ENCODE assay signal across 11 cellular contexts in genomic region chrX:50988649-50989048, GRCh38.
DNase-seq lines count a peak whose midpoint lies in the region; ATAC-seq and TF ChIP-seq lines count a peak whose summit lies in the region.
"Had no signal": no experiment of that assay in that cellular context is flagged by ENCODE, and none has a peak within 500 bp of the region (broad histone marks: within the 10 kb centered on the region; RNA-seq: fewer than 3 reads in every experiment).

No MANE protein-coding gene starts in this region.

- H3K4me3 ChIP-seq in HL-60 (replicated peaks; ENCODE audit: insufficient read depth, low read length) = no peak overlapping the region
- H3K4me3 ChIP-seq: BLaER1 treated with 17β-estradiol and CSF1 and Interleukin-3, amounts not matched to agents 10 nM and 100 nM had no signal

- no peaks in the 10 kb centered on the region for H3K27me3 Mint-ChIP-seq in activated CD8-positive, alpha-beta T cell treated with anti-CD3 and anti-CD28 coated beads, Interleukin-2, amount 10 ng/mL, durations not matched to agents 7 days and 5 days (ENCODE audit: low read depth)
- H3K27me3 Mint-ChIP-seq: activated B cell treated with CpG ODN at 0.5 μM for 24 hours had no signal

- H3K27ac ChIP-seq in HL-60 (replicated peaks) = no peak overlapping the region
- H3K27ac ChIP-seq: BLaER1 treated with 17β-estradiol and CSF1 and Interleukin-3, amounts not matched to agents 10 nM and 100 nM had no signal

- no peaks in the 10 kb centered on the region for H3K36me3 Mint-ChIP-seq in activated CD8-positive, alpha-beta T cell treated with anti-CD3 and anti-CD28 coated beads, Interleukin-2, amount 10 ng/mL, durations not matched to agents 7 days and 5 days (ENCODE audit: low read depth)
- H3K36me3 Mint-ChIP-seq: naive thymus-derived CD4-positive, alpha-beta T cell had no signal

- no peaks in the 10 kb centered on the region for H3K4me1 Mint-ChIP-seq in activated CD8-positive, alpha-beta T cell treated with anti-CD3 and anti-CD28 coated beads, Interleukin-2, amount 10 ng/mL, durations not matched to agents 7 days and 5 days (ENCODE audit: low read depth)
- H3K4me1 Mint-ChIP-seq: activated B cell treated with CpG ODN at 0.5 μM for 24 hours; naive thymus-derived CD4-positive, alpha-beta T cell had no signal

- POLR2A ChIA-PET in activated CD8-positive, alpha-beta T cell treated with anti-CD3 and anti-CD28 coated beads, Interleukin-2, amount 10 ng/mL, durations not matched to agents 7 days and 5 days (lab: Charles Lee) = no interaction called here

- H3K27me3 ChIP-seq in HL-60 (ENCODE audit: insufficient read depth, poor library complexity, severe bottlenecking) = no peaks in the 10 kb centered on the region

- peak; percentile 11 to 24 for DNase-seq in NCI-H2081 (lab: John Stamatoyannopoulos, UW)
- DNase-seq in NCI-H2081 treated with DMSO at 0.1 percent for 48 hours (lab: John Stamatoyannopoulos, UW) = no peak
- DNase-seq in HL-60 (ENCODE audit: low read depth in 1 of 2, low spot score in 1 of 2) = peak in 1 of 2 experiments; percentile 8
- peak; percentile 24 for DNase-seq in activated CD8-positive, alpha-beta T cell treated with anti-CD3 and anti-CD28 coated beads, Interleukin-2, amount 10 ng/mL, durations not matched to agents 7 days and 5 days
- peak; percentile 41 for DNase-seq in iris pigment epithelial cell (ENCODE audit: low read depth)
- DNase-seq in activated CD8-positive, alpha-beta memory T cell treated with anti-CD3 and anti-CD28 coated beads, Interleukin-2, amount 50 U/mL, for 48 hours = no peak
- DNase-seq in GM19240 (ENCODE audit: insufficient read length, low spot score) = no peak
- no peak for DNase-seq in stimulated activated CD8-positive, alpha-beta memory T cell treated with anti-CD3 and anti-CD28 coated beads, Interleukin-4, amount 100 ng/mL, for 48 hours
- DNase-seq: activated B cell treated with CpG ODN at 0.5 μM for 24 hours had no signal

- no peak for ATAC-seq in activated CD8-positive, alpha-beta T cell treated with anti-CD3 and anti-CD28 coated beads, Interleukin-2, amount 10 ng/mL, durations not matched to agents 7 days and 5 days
- ATAC-seq: naive thymus-derived CD4-positive, alpha-beta T cell had no signal

- no peaks in the 10 kb centered on the region for H3K9me3 Mint-ChIP-seq in activated CD8-positive, alpha-beta T cell treated with anti-CD3 and anti-CD28 coated beads, Interleukin-2, amount 10 ng/mL, durations not matched to agents 7 days and 5 days (ENCODE audit: insufficient read depth)
- H3K9me3 Mint-ChIP-seq: activated B cell treated with CpG ODN at 0.5 μM for 24 hours had no signal

- CTCF ChIA-PET in activated CD8-positive, alpha-beta T cell treated with anti-CD3 and anti-CD28 coated beads, Interleukin-2, amount 10 ng/mL, durations not matched to agents 7 days and 5 days (lab: Charles Lee) = no interaction called here

- TF ChIP-seq CTCF in HL-60 (IDR thresholded peaks at IDR 0.05; ENCODE audit: insufficient read depth, low read length) = peak; percentile 19

- H3K4me3 Mint-ChIP-seq in activated CD8-positive, alpha-beta T cell treated with anti-CD3 and anti-CD28 coated beads, Interleukin-2, amount 10 ng/mL, durations not matched to agents 7 days and 5 days = no peak overlapping the region
- H3K4me3 Mint-ChIP-seq: activated B cell treated with CpG ODN at 0.5 μM for 24 hours; naive thymus-derived CD4-positive, alpha-beta T cell had no signal

- no peak overlapping the region for H3K27ac Mint-ChIP-seq in activated CD8-positive, alpha-beta T cell treated with anti-CD3 and anti-CD28 coated beads, Interleukin-2, amount 10 ng/mL, durations not matched to agents 7 days and 5 days
- H3K27ac Mint-ChIP-seq: activated B cell treated with CpG ODN at 0.5 μM for 24 hours; naive thymus-derived CD4-positive, alpha-beta T cell had no signal

Comparison
In these comparisons a context has a peak if more than half of its experiments do, and no peak if none do; other contexts are left out.
1. DNase-seq: peak in NCI-H2081 (2 of 2), activated CD8-positive, alpha-beta T cell treated with anti-CD3 and anti-CD28 coated beads, Interleukin-2, amount 10 ng/mL, durations not matched to agents 7 days and 5 days (single experiment) and iris pigment epithelial cell (single experiment); none in NCI-H2081 treated with DMSO at 0.1 percent for 48 hours (single experiment), activated CD8-positive, alpha-beta memory T cell treated with anti-CD3 and anti-CD28 coated beads, Interleukin-2, amount 50 U/mL, for 48 hours (single experiment), GM19240 (single experiment) and stimulated activated CD8-positive, alpha-beta memory T cell treated with anti-CD3 and anti-CD28 coated beads, Interleukin-4, amount 100 ng/mL, for 48 hours (single experiment).